In the genomic region with DNA sequence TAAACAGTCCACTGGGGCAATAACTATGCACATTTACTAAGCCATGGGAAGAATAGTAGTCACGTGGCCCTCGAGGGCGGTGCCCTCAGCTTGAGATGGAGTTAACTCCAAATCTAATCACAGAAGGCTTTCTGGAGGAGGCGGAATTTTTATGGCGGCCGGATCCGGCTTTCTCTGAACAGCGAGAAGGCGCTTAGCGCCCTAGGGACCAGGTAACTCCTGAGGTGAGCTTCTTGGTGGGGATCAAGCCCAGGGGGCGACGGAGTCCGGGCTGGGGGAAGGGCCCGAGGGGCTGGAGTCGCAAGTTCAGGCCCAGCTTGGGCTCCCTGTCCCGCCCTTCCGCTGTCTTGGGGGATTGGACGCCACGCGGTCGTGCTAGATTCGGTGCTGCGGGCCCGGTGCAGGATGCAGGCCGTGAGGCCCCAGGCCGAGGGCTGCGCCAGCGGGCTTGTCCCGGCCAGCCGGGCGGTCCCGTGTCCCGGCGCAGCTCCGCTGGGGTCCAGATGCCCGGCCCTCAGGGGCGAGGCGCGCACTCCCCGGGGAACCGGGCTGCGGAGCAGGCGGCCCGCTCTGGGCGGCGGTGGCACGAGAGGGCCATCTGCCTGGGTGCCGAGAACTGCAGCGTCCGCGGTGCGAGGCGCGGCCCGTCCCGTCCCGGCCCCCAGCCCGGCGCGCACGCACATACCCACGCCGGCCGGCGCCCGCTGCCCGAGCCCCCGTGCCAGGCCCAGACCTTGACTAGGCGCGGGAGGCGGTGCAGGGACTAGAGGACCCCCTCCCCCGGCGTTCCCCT, we compare ENCODE assay signal across 9 cellular contexts. TPM values are rescaled to one million over a fixed set of nuclear protein-coding genes. Genes with fewer than 3 reads are reported as not detected.
DNase-seq lines count a peak whose midpoint lies in the region; ATAC-seq and TF ChIP-seq lines count a peak whose summit lies in the region.
"Had no signal": no experiment of that assay in that cellular context is flagged by ENCODE, and none has a peak within 500 bp of the region (broad histone marks: within the 10 kb centered on the region; RNA-seq: fewer than 3 reads in every experiment).

No MANE protein-coding gene starts in this region.

- H3K4me3 Mint-ChIP-seq in stimulated activated naive CD8-positive, alpha-beta T cell treated with anti-CD3 and anti-CD28 coated beads, Interleukin-15, amount 100 ng/mL, for 72 hours = peak overlapping the region; percentile 35 to 44

- H3K9me3 ChIP-seq in Karpas-422 (ENCODE audit: low read length) (no peaks in the 10 kb centered on the region), right lobe of liver (no peaks in the 10 kb centered on the region)

- peaks cover 55% of the 10 kb centered on the region for H3K4me1 Mint-ChIP-seq in stimulated activated naive CD8-positive, alpha-beta T cell treated with anti-CD3 and anti-CD28 coated beads, Interleukin-15, amount 100 ng/mL, for 72 hours

- no peak overlapping the region for H3K4me3 ChIP-seq in Karpas-422 (ENCODE audit: low read length)
- H3K4me3 ChIP-seq in right lobe of liver = peak overlapping the region; percentile 85 to 91 (median 89)

- H3K9me3 Mint-ChIP-seq in stimulated activated naive CD8-positive, alpha-beta T cell treated with anti-CD3 and anti-CD28 coated beads, Interleukin-15, amount 100 ng/mL, for 72 hours = no peaks in the 10 kb centered on the region

- H3K4me1 ChIP-seq in Karpas-422 (ENCODE audit: low read length) = peaks cover 29% of the 10 kb centered on the region
- H3K4me1 ChIP-seq in right lobe of liver = peaks cover 0 to 23% (median 9%) of the 10 kb centered on the region in 4 donors

- H3K27ac ChIP-seq in Karpas-422 (ENCODE audit: low read length) (no peak overlapping the region), caudate nucleus (ENCODE audit: low read depth, low read length) (peak overlapping the region; percentile 94), right lobe of liver (peak overlapping the region in 1 of 3 donors; percentile 74)

- DNase-seq in Karpas-422 = peak; percentile 46
- DNase-seq in caudate nucleus (lab: John Stamatoyannopoulos, UW) = peak in 21 of 61 donors; percentile 13 to 71 (median 41)
- peak in 2 of 3 donors; percentile 41 to 66 for DNase-seq in right lobe of liver
- no peak for DNase-seq in stimulated activated naive CD8-positive, alpha-beta T cell treated with anti-CD3 and anti-CD28 coated beads, Interleukin-15, amount 100 ng/mL, for 72 hours
- no peak for DNase-seq in H4 (ENCODE audit: low spot score)
- no peak for DNase-seq in HuH-7 (ENCODE audit: low spot score)
- DNase-seq: activated gamma-delta T cell had no signal

- ATAC-seq in right lobe of liver = peak in 1 of 4 donors; percentile 2
- peak; percentile 29 for ATAC-seq in stimulated activated naive CD8-positive, alpha-beta T cell treated with anti-CD3 and anti-CD28 coated beads, Interleukin-15, amount 100 ng/mL, for 72 hours
- no peak for ATAC-seq in HG02678 (IDR thresholded peaks at IDR 0.05; ENCODE audit: unreplicated experiment)
- no peak for ATAC-seq in HG02610 (IDR thresholded peaks at IDR 0.05; ENCODE audit: unreplicated experiment)

- no peaks in the 10 kb centered on the region for H3K9me2 ChIP-seq in Karpas-422 (replicated peaks; ENCODE audit: insufficient read depth, low read length)

- no peak for TF ChIP-seq CTCF in right lobe of liver (IDR thresholded peaks at IDR 0.05)

- intact Hi-C loops in right lobe of liver (cut with DNase I) = no loop called here

- no peaks in the 10 kb centered on the region for H3K27me3 ChIP-seq in Karpas-422 (ENCODE audit: low read length)
- H3K27me3 ChIP-seq in right lobe of liver = no peaks in the 10 kb centered on the region

- H2AFZ ChIP-seq in Karpas-422 (ENCODE audit: low read length) = no peak overlapping the region

- H4K20me1 ChIP-seq in Karpas-422 (ENCODE audit: insufficient read depth, low read depth, low read length) = peaks cover 3% of the 10 kb centered on the region; the same call in 1 of the 2 replicates

- no peaks in the 10 kb centered on the region for H3K27me3 Mint-ChIP-seq in stimulated activated naive CD8-positive, alpha-beta T cell treated with anti-CD3 and anti-CD28 coated beads, Interleukin-15, amount 100 ng/mL, for 72 hours

- TF ChIP-seq POLR2A in right lobe of liver (IDR thresholded peaks at IDR 0.05) = no peak

- peaks cover 19% of the 10 kb centered on the region for H3K36me3 ChIP-seq in Karpas-422 (ENCODE audit: insufficient read depth, low read length)
- H3K36me3 ChIP-seq in right lobe of liver = peaks cover 0 to 13% (median 3%) of the 10 kb centered on the region in 4 donors

- H3K79me2 ChIP-seq in Karpas-422 (ENCODE audit: low read length) = peaks cover 25% of the 10 kb centered on the region

- WGBS in right lobe of liver (ENCODE audit: insufficient coverage, low coverage, low lambda C conversion rate, missing lambda C conversion rate) = 68% methylated on average over 10 of the region's 73 CpGs

- H3K9ac ChIP-seq in Karpas-422 (ENCODE audit: low read length) = no peak overlapping the region

- H3K27ac Mint-ChIP-seq in stimulated activated naive CD8-positive, alpha-beta T cell treated with anti-CD3 and anti-CD28 coated beads, Interleukin-15, amount 100 ng/mL, for 72 hours = peak overlapping the region in 1 of 2 donors; percentile 79

- H3K4me2 ChIP-seq in Karpas-422 (ENCODE audit: low read depth, low read length, poor library complexity, severe bottlenecking) = no peak overlapping the region

RNA-seq across cellular contexts. Expression of gene NSD1, which starts 1.7 kb away (rescaled TPM):
- total RNA-seq in Karpas-422 (2014; rRNA removed; shearing (Covaris generic); ENCODE audit: low replicate concordance) = 70.9 and 76.5 TPM in 2 replicates
- 10 to 100 TPM; 13.1 to 33.1 (median 23.6) TPM for total RNA-seq in right lobe of liver
- 27.6 and 30.3 TPM in 2 replicates for total RNA-seq in H4 (2014; rRNA removed; shearing (Covaris generic))

RNA-seq across cellular contexts. Expression of gene FGFR4, which starts 45.2 kb away (rescaled TPM):
- total RNA-seq in Karpas-422 (2014; rRNA removed; shearing (Covaris generic); ENCODE audit: low replicate concordance) = 2.4 and 3.6 TPM in 2 replicates
- 10 to 100 TPM; 38.9 to 73.3 (median 55.1) TPM for total RNA-seq in right lobe of liver
- total RNA-seq in H4 (2014; rRNA removed; shearing (Covaris generic)) = 11.4 and 16.9 TPM in 2 replicates

Comparison
In these comparisons a context has a peak if more than half of its experiments do, and no peak if none do; other contexts are left out.
1. DNase-seq: peak in Karpas-422 (single experiment) and right lobe of liver (2 of 3); none in stimulated activated naive CD8-positive, alpha-beta T cell treated with anti-CD3 and anti-CD28 coated beads, Interleukin-15, amount 100 ng/mL, for 72 hours (0 of 2), H4 (single experiment) and HuH-7 (single experiment).